ENCODE assay signal across 8 cellular contexts in the genomic region with DNA sequence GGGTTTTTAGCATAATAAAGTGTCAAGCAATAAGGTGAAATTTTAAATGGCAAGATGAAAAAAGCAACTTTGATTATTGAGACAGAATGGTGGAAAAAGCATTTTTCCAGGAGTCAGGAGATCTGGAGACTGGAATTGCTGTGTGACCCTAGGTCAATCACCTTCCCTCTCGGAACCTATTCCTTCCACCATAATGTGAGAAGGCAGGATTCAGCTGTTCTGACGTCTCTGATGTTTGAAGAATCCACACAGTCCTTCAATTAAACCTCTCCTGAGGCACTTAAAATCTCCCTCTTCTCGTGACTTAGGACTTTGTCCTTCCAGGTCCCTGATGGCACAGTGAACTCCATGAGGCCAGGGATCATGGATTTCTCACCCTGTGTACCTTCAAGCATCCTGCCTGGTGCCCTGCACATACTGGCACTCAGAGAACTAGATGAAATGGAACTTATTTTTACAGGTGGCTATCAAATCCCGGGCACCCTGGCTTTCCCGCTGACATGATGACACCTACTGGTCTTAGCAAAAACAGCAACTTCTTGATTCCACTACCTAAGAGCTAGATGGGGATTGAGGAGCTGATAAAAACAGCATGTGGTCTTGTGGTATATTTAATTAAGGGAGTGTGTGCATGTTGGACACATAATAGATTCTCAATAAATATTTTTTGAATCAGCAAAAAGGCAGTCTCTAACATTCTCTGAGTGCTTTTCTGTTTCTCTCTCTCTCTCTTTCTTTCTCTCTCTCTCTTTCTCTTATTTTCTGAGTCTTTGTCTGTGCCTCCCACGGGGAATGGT. TPM values are rescaled to one million over a fixed set of nuclear protein-coding genes. Genes with fewer than 3 reads are reported as not detected.
DNase-seq lines count a peak whose midpoint lies in the region; ATAC-seq lines count a peak whose summit lies in the region.

No MANE protein-coding gene starts in this region.

- intact Hi-C loops in left ventricle myocardium superior (cut with micrococcal nuclease) (loop anchor here (5.0 kb wide), 1 partner anchor 615 kb away; no protein-coding TSS in a partner anchor), sciatic nerve (cut with DNase I) (loop anchor here (10.0 kb wide), 1 partner anchor 613 kb away; no protein-coding TSS in a partner anchor)

- no peaks in the 10 kb centered on the region for H3K9me3 ChIP-seq in adipocyte (ENCODE audit: control insufficient read depth, low read length)
- H3K9me3 ChIP-seq in MG63: no peaks in the 10 kb centered on the region

- H3K9ac ChIP-seq in adipocyte (ENCODE audit: low read length): no peak overlapping the region

- H3K4me1 ChIP-seq in adipocyte (ENCODE audit: control insufficient read depth, insufficient read depth, low read length): peaks cover 3% of the 10 kb centered on the region

- H3K36me3 ChIP-seq in adipocyte (ENCODE audit: control insufficient read depth, insufficient read depth, low read length, severe bottlenecking) (no peaks in the 10 kb centered on the region), MG63 (no peaks in the 10 kb centered on the region)

- H3K4me3 ChIP-seq in adipocyte (ENCODE audit: low read length) (no peak overlapping the region), MG63 (no peak overlapping the region)

- ATAC-seq in left ventricle myocardium superior (peak; percentile 60), sciatic nerve (peak; percentile 39), GM21447 (IDR thresholded peaks at IDR 0.05; ENCODE audit: unreplicated experiment) (no peak)

- in situ Hi-C loops in G401 (cut with HindIII; ENCODE audit: low sequenced_read_pairs): no loop called here

- DNase-seq in G401 (ENCODE audit: low spot score) (peak; percentile 86), LoVo (ENCODE audit: low spot score) (peak; percentile 69), RPMI7951 (ENCODE audit: low read depth) (peak; percentile 51), adipocyte (ENCODE audit: low read depth) (peak; percentile 85), left ventricle myocardium superior (peak; percentile 37), sciatic nerve (ENCODE audit: low spot score) (no peak), MG63 (no peak)

- peaks cover 66% of the 10 kb centered on the region for H3K27me3 ChIP-seq in adipocyte (replicated peaks; ENCODE audit: control insufficient read depth, insufficient read depth, low read length)
- peaks cover 12% of the 10 kb centered on the region for H3K27me3 ChIP-seq in MG63

RNA-seq across cellular contexts. Expression of a gene that starts 2.3 kb away (rescaled TPM):
- not detected in 2 replicates for total RNA-seq in G401 (2014; rRNA removed; shearing (Covaris generic))
- total RNA-seq in RPMI7951 (2014; rRNA removed; shearing (Covaris generic)): not detected in 2 replicates
- total RNA-seq in left ventricle myocardium superior (not detected), sciatic nerve (not detected)
- not detected in 2 replicates for total RNA-seq in MG63 (2014; rRNA removed; shearing (Covaris generic); ENCODE audit: low replicate concordance)

Comparison
In these comparisons a context has a peak if more than half of its experiments do, and no peak if none do; other contexts are left out.
1. DNase-seq: peak in G401 (single experiment), LoVo (single experiment), RPMI7951 (single experiment), adipocyte (single experiment) and left ventricle myocardium superior (single experiment); none in sciatic nerve (single experiment) and MG63 (single experiment).